20 cellular contexts compared by ENCODE assay signal in genomic region chr5:32714836-32715235, GRCh38. TPM values are rescaled to one million over a fixed set of nuclear protein-coding genes. Genes with fewer than 3 reads are reported as not detected.
A peak's percentile ranks its signal among the peaks of the same experiment; 100 is the strongest.
DNase-seq lines count a peak whose midpoint lies in the region; ATAC-seq and TF ChIP-seq lines count a peak whose summit lies in the region.
"Had no signal": no experiment of that assay in that cellular context is flagged by ENCODE, and none has a peak within 500 bp of the region (broad histone marks: within the 10 kb centered on the region; RNA-seq: fewer than 3 reads in every experiment).

No MANE protein-coding gene starts in this region.

- peaks cover 0 to 39% (median 0%) of the 10 kb centered on the region in 4 donors for H3K27me3 ChIP-seq in esophagus squamous epithelium
- peaks cover 26% of the 10 kb centered on the region for H3K27me3 ChIP-seq in upper lobe of right lung

- H3K4me3 ChIP-seq in esophagus squamous epithelium (peak overlapping the region in 3 of 4 donors; percentile 12 to 76 (median 67)), upper lobe of right lung (peak overlapping the region; percentile 67)
- H3K4me3 ChIP-seq: MG63 had no signal

- no peaks in the 10 kb centered on the region for H3K9me3 Mint-ChIP-seq in T-helper 1 cell treated with Interleukin-12 subunit alpha and Interleukin-12 subunit beta and Interleukin-4 antibody, amounts not matched to agents 30 μg/mL and 1 μg/mL, for 36 hours
- peaks cover 18% of the 10 kb centered on the region for H3K9me3 Mint-ChIP-seq in nephron

- peaks cover 11% of the 10 kb centered on the region for H3K4me1 Mint-ChIP-seq in T-helper 1 cell treated with Interleukin-12 subunit alpha and Interleukin-12 subunit beta and Interleukin-4 antibody, amounts not matched to agents 30 μg/mL and 1 μg/mL, for 36 hours (ENCODE audit: low read depth)
- peaks cover 25% of the 10 kb centered on the region for H3K4me1 Mint-ChIP-seq in nephron

- WGBS in esophagus squamous epithelium, 2 donors, result 36 to 45% methylated on average over 4 of the region's 4 CpGs

- H3K36me3 ChIP-seq in esophagus squamous epithelium (no peaks in the 10 kb centered on the region), upper lobe of right lung (no peaks in the 10 kb centered on the region)
- H3K36me3 ChIP-seq: gastrocnemius medialis, MG63 had no signal

- H3K4me1 ChIP-seq in esophagus squamous epithelium (peaks cover 12 to 61% (median 16%) of the 10 kb centered on the region in 3 donors), upper lobe of right lung (peaks cover 25% of the 10 kb centered on the region)
- H3K4me1 ChIP-seq: parathyroid adenoma had no signal

- no peak for TF ChIP-seq POLR2A in esophagus squamous epithelium (IDR thresholded peaks at IDR 0.05)

- H3K27me3 Mint-ChIP-seq in T-helper 1 cell treated with Interleukin-12 subunit alpha and Interleukin-12 subunit beta and Interleukin-4 antibody, amounts not matched to agents 30 μg/mL and 1 μg/mL, for 36 hours (ENCODE audit: low read depth), result peaks cover 77% of the 10 kb centered on the region
- peaks cover 79% of the 10 kb centered on the region for H3K27me3 Mint-ChIP-seq in nephron (ENCODE audit: low read depth)

- H3K36me3 Mint-ChIP-seq in T-helper 1 cell treated with Interleukin-12 subunit alpha and Interleukin-12 subunit beta and Interleukin-4 antibody, amounts not matched to agents 30 μg/mL and 1 μg/mL, for 36 hours (ENCODE audit: low read depth), result peaks cover 4% of the 10 kb centered on the region
- H3K36me3 Mint-ChIP-seq in nephron (ENCODE audit: low read depth), result peaks cover 31% of the 10 kb centered on the region

- DNase-seq in T-helper 1 cell (no peak), esophagus squamous epithelium (lab: John Stamatoyannopoulos, UW) (no peak), upper lobe of right lung (no peak), OCI-M1 (lab: John Stamatoyannopoulos, UW) (no peak), NCI-H1417 treated with DMSO at 0.1 percent for 48 hours (lab: John Stamatoyannopoulos, UW) (no peak)
- DNase-seq: activated CD4-positive, alpha-beta T cell treated with anti-CD3 and anti-CD28 coated beads, Interleukin-2, amount 10 ng/mL, durations not matched to agents 24 days and 14 days; anterior cingulate cortex; gastrocnemius medialis; MG63; naive B cell; NCI-H1694; RPMI8226; small intestine; stimulated activated CD4-positive, alpha-beta T cell treated with anti-CD3 and anti-CD28 coated beads, Interleukin-4, amount 100 ng/mL, for 4 hours had no signal

- ATAC-seq in upper lobe of right lung, result no peak
- no peak for ATAC-seq in GM21786 (IDR thresholded peaks at IDR 0.05; ENCODE audit: unreplicated experiment)
- ATAC-seq: gastrocnemius medialis, HepG2 had no signal

- H3K4me3 Mint-ChIP-seq in T-helper 1 cell treated with Interleukin-12 subunit alpha and Interleukin-12 subunit beta and Interleukin-4 antibody, amounts not matched to agents 30 μg/mL and 1 μg/mL, for 36 hours, result no peak overlapping the region
- H3K4me3 Mint-ChIP-seq in nephron, result peak overlapping the region; percentile 79 to 87 (median 87)
- H3K4me3 Mint-ChIP-seq: activated CD4-positive, alpha-beta T cell treated with anti-CD3 and anti-CD28 coated beads, Interleukin-2, amount 10 ng/mL, durations not matched to agents 24 days and 14 days had no signal

- peaks cover 0 to 7% (median 0%) of the 10 kb centered on the region in 3 donors for H3K9me3 ChIP-seq in esophagus squamous epithelium
- no peaks in the 10 kb centered on the region for H3K9me3 ChIP-seq in upper lobe of right lung
- H3K9me3 ChIP-seq: gastrocnemius medialis, MG63 had no signal

- intact Hi-C loops in esophagus squamous epithelium (cut with DNase I), result no loop called here
- intact Hi-C loops in upper lobe of right lung (cut with DNase I), result loop anchor here (10.0 kb wide), 1 partner anchor 130 kb away; no protein-coding TSS in a partner anchor

- peak overlapping the region; percentile 52 for H3K27ac Mint-ChIP-seq in T-helper 1 cell treated with Interleukin-12 subunit alpha and Interleukin-12 subunit beta and Interleukin-4 antibody, amounts not matched to agents 30 μg/mL and 1 μg/mL, for 36 hours
- H3K27ac Mint-ChIP-seq in nephron, result peak overlapping the region in 2 of 3 experiments; percentile 55 to 71
- H3K27ac Mint-ChIP-seq: activated CD4-positive, alpha-beta T cell treated with anti-CD3 and anti-CD28 coated beads, Interleukin-2, amount 10 ng/mL, durations not matched to agents 24 days and 14 days; naive B cell had no signal

- TF ChIP-seq CTCF in esophagus squamous epithelium (IDR thresholded peaks at IDR 0.05), result no peak
- TF ChIP-seq CTCF in nephron (IDR thresholded peaks at IDR 0.05; ENCODE audit: unreplicated experiment in 3 of 3), result no peak
- no peak for TF ChIP-seq CTCF in upper lobe of right lung (IDR thresholded peaks at IDR 0.05)

- H3K27ac ChIP-seq in esophagus squamous epithelium, result peak overlapping the region in 3 of 4 donors; percentile 75 to 89 (median 85)
- peak overlapping the region; percentile 72 for H3K27ac ChIP-seq in upper lobe of right lung
- H3K27ac ChIP-seq: C4-2B, gastrocnemius medialis, parathyroid adenoma had no signal

RNA-seq across cellular contexts. Expression of gene NPR3, which starts 3.7 kb away (rescaled TPM):
- total RNA-seq in esophagus squamous epithelium (10 to 100 TPM in 3 of 4 donors, 1 to 10 TPM in 1; 7.9 to 31.3 (median 13.0) TPM), upper lobe of right lung (87.2 TPM)
- total RNA-seq: HepG2 had no signal
